In genomic region chr14:89701079-89702043, GRCh38 we compare ENCODE assay signal across 7 cellular contexts.
A peak's percentile ranks its signal among the peaks of the same experiment; 100 is the strongest.
DNase-seq lines count a peak whose midpoint lies in the region; ATAC-seq and FAIRE-seq lines count a peak whose summit lies in the region.

No MANE protein-coding gene starts in this region.

- DNase-seq in GM18507 (ENCODE audit: extremely low spot score, insufficient read length, low read depth) (peak; percentile 72), NCI-H2196 (lab: John Stamatoyannopoulos, UW; ENCODE audit: unreplicated experiment) (peak; percentile 81)
- DNase-seq in activated CD4-positive, alpha-beta T cell treated with anti-CD3 and anti-CD28 coated beads for 24 hours (ENCODE audit: low read depth in 2 of 2), result peak; percentile 71 to 81
- DNase-seq in stimulated activated CD4-positive, alpha-beta T cell treated with anti-CD3 and anti-CD28 coated beads, Interleukin-1b, Interleukin-23, amount 100 ng/mL, for 24 hours (ENCODE audit: low read depth in 4 of 4, low spot score in 1 of 4), result peak; percentile 57 to 83 (median 74)

- H3K27me3 ChIP-seq in layer of hippocampus (ENCODE audit: control insufficient read depth, insufficient read depth, low read length), result no peaks in the 10 kb centered on the region

- H3K27ac ChIP-seq in cingulate gyrus (ENCODE audit: low read depth, low read length) (peak overlapping the region; percentile 39), layer of hippocampus (ENCODE audit: low read depth, low read length) (peak overlapping the region; percentile 42)

- peak; percentile 80 for ATAC-seq in HG02981 (IDR thresholded peaks at IDR 0.05; ENCODE audit: unreplicated experiment)

- FAIRE-seq in GM18507 (lab: Jason Lieb, UNC), result peak; percentile 59

Comparison
In these comparisons a context has a peak if more than half of its experiments do, and no peak if none do; other contexts are left out.
1. Peak in every context shown above with its lines: DNase-seq, ATAC-seq and H3K27ac ChIP-seq.